ENCODE assay signal across 19 cellular contexts in genomic region chr2:67091681-67092080, GRCh38.
"Had no signal": no experiment of that assay in that cellular context is flagged by ENCODE, and none has a peak within 500 bp of the region (broad histone marks: within the 10 kb centered on the region; RNA-seq: fewer than 3 reads in every experiment).

No MANE protein-coding gene starts in this region.

- DNase-seq: stimulated activated CD4-positive, alpha-beta T cell treated with anti-CD3 and anti-CD28 coated beads, Interleukin-2, amount 100 ng/mL, for 48 hours; stimulated activated CD4-positive, alpha-beta T cell treated with anti-CD3 and anti-CD28 coated beads, Interleukin-4, amount 100 ng/mL, for 1 hour; stimulated activated CD4-positive, alpha-beta T cell treated with anti-CD3 and anti-CD28 coated beads, Interleukin-4, amount 100 ng/mL, for 24 hours; stimulated activated CD4-positive, alpha-beta T cell treated with anti-CD3 and anti-CD28 coated beads, Interleukin-4, amount 100 ng/mL, for 4 hours; stimulated activated CD8-positive, alpha-beta memory T cell treated with anti-CD3 and anti-CD28 coated beads, Interleukin-4, amount 100 ng/mL, for 48 hours; stimulated activated naive B cell treated with anti-CD40 and anti-IgM and Interleukin-4, amounts not matched to agents 10 μg/mL and 1 μg/mL and 100 μg/mL, for 72 hours; stimulated activated naive CD4-positive, alpha-beta T cell; stimulated activated naive CD4-positive, alpha-beta T cell treated with Interleukin-2 at 50 U/mL for 16 hours; stimulated activated naive CD8-positive, alpha-beta T cell treated with anti-CD3 and anti-CD28 coated beads, Interleukin-15, amount 100 ng/mL, for 72 hours; stimulated activated naive CD8-positive, alpha-beta T cell treated with anti-CD3 and anti-CD28 coated beads, Interleukin-15, Interleukin-2, amounts not matched to agents 100 U/mL and 50 U/mL, for 24 hours; stomach; substantia nigra; testis; thyroid gland; tibial artery; transverse colon; upper lobe of left lung; upper lobe of right lung; uterus had no signal
